In genomic region chr2:46779447-46779941, GRCh38 we compare ENCODE assay signal across 20 cellular contexts.
DNase-seq lines count a peak whose midpoint lies in the region; ATAC-seq, FAIRE-seq and TF ChIP-seq lines count a peak whose summit lies in the region.
"Had no signal": no experiment of that assay in that cellular context is flagged by ENCODE, and none has a peak within 500 bp of the region (broad histone marks: within the 10 kb centered on the region; RNA-seq: fewer than 3 reads in every experiment).

No MANE protein-coding gene starts in this region.

- H3K36me3 Mint-ChIP-seq in activated CD4-positive, alpha-beta memory T cell treated with anti-CD3 and anti-CD28 coated beads, Interleukin-2, amount 10 ng/mL, durations not matched to agents 7 days and 5 days (ENCODE audit: low read depth) = no peaks in the 10 kb centered on the region
- no peaks in the 10 kb centered on the region for H3K36me3 Mint-ChIP-seq in GM23338 (ENCODE audit: low read depth)
- H3K36me3 Mint-ChIP-seq: natural killer cell; stimulated activated memory B cell treated with anti-CD40 and anti-IgM and Interleukin-4, amounts not matched to agents 10 μg/mL and 1 μg/mL and 100 μg/mL, for 72 hours had no signal

- TF ChIP-seq CTCF in A549 (IDR thresholded peaks at IDR 0.05) (no peak), lower lobe of right lung (IDR thresholded peaks at IDR 0.05) (no peak), GM23338 (conservative IDR thresholded peaks at IDR 0.05; ENCODE audit: low read depth in 2 of 2) (no peak)

- H2AFZ ChIP-seq in GM23338 = no peak overlapping the region

- no peaks in the 10 kb centered on the region for H3K9me3 Mint-ChIP-seq in activated CD4-positive, alpha-beta memory T cell treated with anti-CD3 and anti-CD28 coated beads, Interleukin-2, amount 10 ng/mL, durations not matched to agents 7 days and 5 days
- no peaks in the 10 kb centered on the region for H3K9me3 Mint-ChIP-seq in GM23338
- H3K9me3 Mint-ChIP-seq: natural killer cell; stimulated activated memory B cell treated with anti-CD40 and anti-IgM and Interleukin-4, amounts not matched to agents 10 μg/mL and 1 μg/mL and 100 μg/mL, for 72 hours had no signal

- FAIRE-seq in A549 (lab: Jason Lieb, UNC) = no peak

- no peaks in the 10 kb centered on the region for H3K9me2 ChIP-seq in GM23338 (ENCODE audit: insufficient read depth)

- H3F3A ChIP-seq in GM23338 (replicated peaks; ENCODE audit: low read depth) = no peaks in the 10 kb centered on the region

- H3K27ac ChIP-seq in A549 (peak overlapping the region; percentile 56 to 81), lower lobe of right lung (no peak overlapping the region), GM23338 (ENCODE audit: low read depth) (no peak overlapping the region)
- H3K27ac ChIP-seq in effector memory CD4-positive, alpha-beta T cell (ENCODE audit: insufficient read depth, low read length, poor library complexity, severe bottlenecking) = no peak overlapping the region
- H3K27ac ChIP-seq: SK-N-MC had no signal

- peaks cover 8% of the 10 kb centered on the region for H3K27me3 Mint-ChIP-seq in activated CD4-positive, alpha-beta memory T cell treated with anti-CD3 and anti-CD28 coated beads, Interleukin-2, amount 10 ng/mL, durations not matched to agents 7 days and 5 days
- no peaks in the 10 kb centered on the region for H3K27me3 Mint-ChIP-seq in GM23338 (ENCODE audit: insufficient read depth, low read depth, poor library complexity)

- H4K20me1 ChIP-seq in GM23338 (replicated peaks; ENCODE audit: insufficient read depth) = no peaks in the 10 kb centered on the region

- TF ChIP-seq RAD21 in A549 (conservative IDR thresholded peaks at IDR 0.05 in 1 of 2, IDR thresholded peaks at IDR 0.05 in 1 of 2) = no peak

- 63% methylated on average over 4 of the region's 4 CpGs for WGBS in A549 (ENCODE audit: missing lambda C conversion rate)

- ATAC-seq in A549 (peak; percentile 26 to 45; a peak in 4 of 6 replicates), lower lobe of right lung (peak; percentile 36 to 56), GM23338 (no peak)
- ATAC-seq: natural killer cell; stimulated activated memory B cell treated with anti-CD40 and anti-IgM and Interleukin-4, amounts not matched to agents 10 μg/mL and 1 μg/mL and 100 μg/mL, for 72 hours had no signal

- no peak for TF ChIP-seq POLR2A in A549 (IDR thresholded peaks at IDR 0.05; ENCODE audit: low read length)

- H3K4me2 ChIP-seq in A549 = peak overlapping the region; percentile 46
- no peak overlapping the region for H3K4me2 ChIP-seq in GM23338

- H3K79me2 ChIP-seq in GM23338 (replicated peaks; ENCODE audit: insufficient read depth) = no peaks in the 10 kb centered on the region

- peaks cover 53% of the 10 kb centered on the region for H3K4me1 ChIP-seq in A549
- H3K4me1 ChIP-seq in lower lobe of right lung = peaks cover 27% of the 10 kb centered on the region
- H3K4me1 ChIP-seq in GM23338 (ENCODE audit: insufficient read depth) = no peaks in the 10 kb centered on the region; the same call in 1 of the 2 replicates
- H3K4me1 ChIP-seq in effector memory CD4-positive, alpha-beta T cell (ENCODE audit: control insufficient read depth, insufficient read depth, low read length, poor library complexity, severe bottlenecking) = no peaks in the 10 kb centered on the region

- no peak for TF ChIP-seq EP300 in A549 (IDR thresholded peaks at IDR 0.05)

- intact Hi-C loops in lower lobe of right lung (cut with DNase I) = no loop called here

- no peak overlapping the region for H3K4me3 Mint-ChIP-seq in activated CD4-positive, alpha-beta memory T cell treated with anti-CD3 and anti-CD28 coated beads, Interleukin-2, amount 10 ng/mL, durations not matched to agents 7 days and 5 days
- H3K4me3 Mint-ChIP-seq in GM23338 = no peak overlapping the region
- H3K4me3 Mint-ChIP-seq: natural killer cell; stimulated activated memory B cell treated with anti-CD40 and anti-IgM and Interleukin-4, amounts not matched to agents 10 μg/mL and 1 μg/mL and 100 μg/mL, for 72 hours had no signal

- no peak overlapping the region for H3K4me3 ChIP-seq in A549
- H3K4me3 ChIP-seq in lower lobe of right lung = no peak overlapping the region
- H3K4me3 ChIP-seq in GM23338 = no peak overlapping the region
- H3K4me3 ChIP-seq in effector memory CD4-positive, alpha-beta T cell (ENCODE audit: insufficient read depth, low read depth, low read length, poor library complexity, severe bottlenecking) = no peak overlapping the region
- H3K4me3 ChIP-seq: ascending aorta, SK-N-MC, vagina had no signal

- H3K27ac Mint-ChIP-seq in activated CD4-positive, alpha-beta memory T cell treated with anti-CD3 and anti-CD28 coated beads, Interleukin-2, amount 10 ng/mL, durations not matched to agents 7 days and 5 days = no peak overlapping the region
- H3K27ac Mint-ChIP-seq in GM23338 = no peak overlapping the region
- H3K27ac Mint-ChIP-seq: stimulated activated memory B cell treated with anti-CD40 and anti-IgM and Interleukin-4, amounts not matched to agents 10 μg/mL and 1 μg/mL and 100 μg/mL, for 72 hours had no signal

- H3K27me3 ChIP-seq in lower lobe of right lung (ENCODE audit: low read depth) (no peaks in the 10 kb centered on the region), GM23338 (ENCODE audit: insufficient read depth) (no peaks in the 10 kb centered on the region)
- H3K27me3 ChIP-seq in effector memory CD4-positive, alpha-beta T cell (replicated peaks; ENCODE audit: control insufficient read depth, insufficient read depth, low read length, poor library complexity, severe bottlenecking) = no peaks in the 10 kb centered on the region
- H3K27me3 ChIP-seq: ascending aorta, vagina had no signal

- H3K36me3 ChIP-seq in lower lobe of right lung = no peaks in the 10 kb centered on the region
- no peaks in the 10 kb centered on the region for H3K36me3 ChIP-seq in GM23338 (ENCODE audit: insufficient read depth)
- no peaks in the 10 kb centered on the region for H3K36me3 ChIP-seq in effector memory CD4-positive, alpha-beta T cell (ENCODE audit: control insufficient read depth, insufficient read depth, low read length)
- H3K36me3 ChIP-seq: ascending aorta, vagina had no signal

- H3K9me3 ChIP-seq in A549 (no peaks in the 10 kb centered on the region; the same call in 2 of the 3 replicates), lower lobe of right lung (no peaks in the 10 kb centered on the region)
- no peaks in the 10 kb centered on the region for H3K9me3 ChIP-seq in effector memory CD4-positive, alpha-beta T cell (ENCODE audit: control insufficient read depth, low read length)
- H3K9me3 ChIP-seq: ascending aorta, vagina had no signal

- CTCF ChIA-PET in A549 (lab: Yijun Ruan, JAX) = interaction anchor here (1.0 to 3.8 kb wide), 6 partner anchors 19 to 128 kb away, joined by 3 to 23 read pairs (median 6); no protein-coding TSS in a partner anchor
- CTCF ChIA-PET in activated CD4-positive, alpha-beta memory T cell treated with anti-CD3 and anti-CD28 coated beads, Interleukin-2, amount 10 ng/mL, durations not matched to agents 7 days and 5 days (lab: Charles Lee) = no interaction called here

- POLR2A ChIA-PET in A549 (lab: Yijun Ruan, JAX) = no interaction called here
- POLR2A ChIA-PET in activated CD4-positive, alpha-beta memory T cell treated with anti-CD3 and anti-CD28 coated beads, Interleukin-2, amount 10 ng/mL, durations not matched to agents 7 days and 5 days (lab: Charles Lee) = no interaction called here

- no peaks in the 10 kb centered on the region for H3K4me1 Mint-ChIP-seq in activated CD4-positive, alpha-beta memory T cell treated with anti-CD3 and anti-CD28 coated beads, Interleukin-2, amount 10 ng/mL, durations not matched to agents 7 days and 5 days
- H3K4me1 Mint-ChIP-seq in GM23338 = peaks cover 7% of the 10 kb centered on the region
- H3K4me1 Mint-ChIP-seq: natural killer cell; stimulated activated memory B cell treated with anti-CD40 and anti-IgM and Interleukin-4, amounts not matched to agents 10 μg/mL and 1 μg/mL and 100 μg/mL, for 72 hours had no signal

- DNase-seq in A549 (ENCODE audit: low read depth in 1 of 2, low spot score in 1 of 2) = no peak
- peak; percentile 50 for DNase-seq in NCI-H226
- peak; percentile 61 to 68 for DNase-seq in dermis microvascular lymphatic vessel endothelial cell (ENCODE audit: low read depth in 2 of 2)
- no peak for DNase-seq in lower lobe of right lung
- no peak for DNase-seq in activated CD4-positive, alpha-beta memory T cell treated with anti-CD3 and anti-CD28 coated beads, Interleukin-2, amount 10 ng/mL, durations not matched to agents 7 days and 5 days
- DNase-seq in GM23338 (ENCODE audit: low spot score) = no peak
- DNase-seq in effector memory CD4-positive, alpha-beta T cell = no peak
- no peak for DNase-seq in ureter (ENCODE audit: low spot score)
- DNase-seq: activated effector memory CD4-positive, alpha-beta T cell treated with Interleukin-2 at 50 U/mL for 16 hours; effector CD8-positive, alpha-beta T cell; GDM1; head of caudate nucleus; left cardiac atrium; natural killer cell; NCI-H1105; NCI-H2171 had no signal

TF ChIP-seq in A549, 52 proteins besides CTCF, POLR2A, EP300 and RAD21:
- TF ChIP-seq RCOR1 (IDR thresholded peaks at IDR 0.05; ENCODE audit: low read depth, low read length) (no peak), CEBPB (IDR thresholded peaks at IDR 0.05) (peak; percentile 22 to 63; a peak in 1 of 4 replicates)
TF ChIP-seq in A549: peak in this region for 1.

TF ChIP-seq in GM23338, 12 proteins besides CTCF, POLR2A, EP300 and RAD21 (continues in another document):
- TF ChIP-seq JUNB (IDR thresholded peaks at IDR 0.05; ENCODE audit: unreplicated experiment) = no peak

Comparison
In these comparisons a context has a peak if more than half of its experiments do, and no peak if none do; other contexts are left out.
1. DNase-seq: peak in NCI-H226 (single experiment) and dermis microvascular lymphatic vessel endothelial cell (2 of 2); none in A549 (0 of 2), lower lobe of right lung (single experiment), activated CD4-positive, alpha-beta memory T cell treated with anti-CD3 and anti-CD28 coated beads, Interleukin-2, amount 10 ng/mL, durations not matched to agents 7 days and 5 days (single experiment), GM23338 (single experiment), effector memory CD4-positive, alpha-beta T cell (0 of 3) and ureter (single experiment).
2. H3K27ac ChIP-seq: peak in A549 (2 of 2); none in lower lobe of right lung (single experiment), GM23338 (single experiment) and effector memory CD4-positive, alpha-beta T cell (single experiment).